In genomic region chr5:118253401-118254061, GRCh38 we compare ENCODE assay signal across 1 cellular context.
TF ChIP-seq lines count a peak whose summit lies in the region.

No MANE protein-coding gene starts in this region.

TF ChIP-seq in SK-N-SH, 30 proteins besides CTCF, POLR2A, EP300 and RAD21 (continued from another document):
- TF ChIP-seq FOXM1 (IDR thresholded peaks at IDR 0.05; ENCODE audit: low read depth) (no peak), GATA2 (CRISPR knock-in tag; IDR thresholded peaks at IDR 0.05) (no peak), YY1 (IDR thresholded peaks at IDR 0.05; ENCODE audit: low read depth) (no peak), TCF12 (IDR thresholded peaks at IDR 0.05) (no peak), ELF1 (IDR thresholded peaks at IDR 0.05) (no peak), POLR2AphosphoS5 (IDR thresholded peaks at IDR 0.05; ENCODE audit: low read depth, low read length) (no peak)
